19 cellular contexts compared by ENCODE assay signal in the genomic region with DNA sequence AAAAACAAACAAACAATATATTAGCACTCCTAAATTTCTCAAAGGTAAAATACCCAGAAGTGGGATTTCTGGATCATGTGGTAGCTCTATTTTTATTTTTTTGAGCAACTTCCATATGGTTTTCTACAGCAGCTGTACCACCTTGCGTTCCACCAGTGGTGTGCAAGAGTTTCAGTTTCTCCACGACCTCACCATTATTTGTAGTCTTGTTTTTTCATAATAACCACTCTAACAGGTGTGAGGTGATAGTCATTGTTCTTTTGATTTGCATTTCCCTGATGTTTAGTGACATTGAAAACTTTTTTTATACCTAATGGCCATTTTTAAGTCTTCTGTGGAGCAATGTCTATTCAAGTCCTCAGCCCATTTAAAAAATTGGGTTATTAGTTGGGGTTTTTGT.
DNase-seq lines count a peak whose midpoint lies in the region; ATAC-seq and TF ChIP-seq lines count a peak whose summit lies in the region.
"Had no signal": no experiment of that assay in that cellular context is flagged by ENCODE, and none has a peak within 500 bp of the region (broad histone marks: within the 10 kb centered on the region; RNA-seq: fewer than 3 reads in every experiment).

No MANE protein-coding gene starts in this region.

- no peaks in the 10 kb centered on the region for H3K9me3 ChIP-seq in lower lobe of right lung

- ATAC-seq in GM18519 (IDR thresholded peaks at IDR 0.05; ENCODE audit: low FRiP score, unreplicated experiment): peak; percentile 46
- peak; percentile 89 for ATAC-seq in GM19468 (IDR thresholded peaks at IDR 0.05; ENCODE audit: extremely low read depth, unreplicated experiment)
- ATAC-seq in HG02870 (IDR thresholded peaks at IDR 0.05; ENCODE audit: unreplicated experiment): peak; percentile 85
- ATAC-seq in HG03442 (IDR thresholded peaks at IDR 0.05; ENCODE audit: unreplicated experiment): peak; percentile 93
- ATAC-seq in lower lobe of right lung: no peak
- no peak for ATAC-seq in stimulated activated naive CD8-positive, alpha-beta T cell treated with anti-CD3 and anti-CD28 coated beads, Interleukin-15, Interleukin-2, amounts not matched to agents 100 U/mL and 50 U/mL, for 24 hours
- ATAC-seq: left lobe of liver, T-helper 17 cell had no signal

- no peak for TF ChIP-seq POLR2A in erythroblast (IDR thresholded peaks at IDR 0.05; ENCODE audit: low read length)

- no peaks in the 10 kb centered on the region for H3K36me3 ChIP-seq in lower lobe of right lung
- H3K36me3 ChIP-seq: MG63, spleen had no signal

- H3K27ac ChIP-seq in lower lobe of right lung: no peak overlapping the region
- H3K27ac ChIP-seq: parathyroid adenoma had no signal

- H3K27me3 ChIP-seq in lower lobe of right lung (ENCODE audit: low read depth): no peaks in the 10 kb centered on the region
- H3K27me3 ChIP-seq: MG63, spleen had no signal

- H3K4me3 ChIP-seq in lower lobe of right lung: no peak overlapping the region
- H3K4me3 ChIP-seq: MG63, spleen had no signal

- H3K4me1 ChIP-seq in lower lobe of right lung: no peaks in the 10 kb centered on the region
- H3K4me1 ChIP-seq: spleen had no signal

- intact Hi-C loops in lower lobe of right lung (cut with DNase I): no loop called here

- no peak for TF ChIP-seq CTCF in lower lobe of right lung (IDR thresholded peaks at IDR 0.05)

- DNase-seq in erythroblast (lab: John Stamatoyannopoulos, UW): no peak
- DNase-seq in lower lobe of right lung: no peak
- DNase-seq in RKO (ENCODE audit: low spot score): no peak
- no peak for DNase-seq in stimulated activated naive CD8-positive, alpha-beta T cell treated with anti-CD3 and anti-CD28 coated beads, Interleukin-15, Interleukin-2, amounts not matched to agents 100 U/mL and 50 U/mL, for 24 hours
- DNase-seq: activated T-cell treated with anti-CD3 and anti-CD28 coated beads, Interleukin-2, amount 50 U/mL, for 48 hours; Caco-2; caudate nucleus; MG63; NCI-H2081; NCI-H82; SHP77; spleen; T-helper 17 cell had no signal

Comparison
In these comparisons a context has a peak if more than half of its experiments do, and no peak if none do; other contexts are left out.
1. ATAC-seq: peak in GM18519 (single experiment), GM19468 (single experiment), HG02870 (single experiment) and HG03442 (single experiment); none in lower lobe of right lung (0 of 2) and stimulated activated naive CD8-positive, alpha-beta T cell treated with anti-CD3 and anti-CD28 coated beads, Interleukin-15, Interleukin-2, amounts not matched to agents 100 U/mL and 50 U/mL, for 24 hours (single experiment).